Comparison of ENCODE assay signal across 23 cellular contexts in the genomic region with DNA sequence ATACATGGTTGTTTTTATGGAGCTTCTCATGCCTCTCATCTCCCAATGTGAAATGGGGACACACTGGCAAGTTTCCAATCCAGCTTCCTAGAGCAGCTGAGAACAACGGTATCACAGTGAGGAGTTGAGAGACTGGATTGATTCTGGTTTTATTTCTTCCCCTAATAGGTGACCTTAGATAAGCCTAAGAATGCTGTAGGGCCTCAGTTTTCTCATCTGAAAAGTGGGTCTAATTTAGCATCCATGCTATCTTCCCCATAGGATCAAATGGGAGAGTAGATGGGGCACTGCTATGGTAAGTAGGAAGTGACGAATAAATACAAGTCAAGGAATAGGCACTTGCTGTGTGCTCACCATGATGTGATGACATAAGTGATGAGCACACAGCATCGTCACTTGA.
DNase-seq lines count a peak whose midpoint lies in the region; ATAC-seq, FAIRE-seq and TF ChIP-seq lines count a peak whose summit lies in the region.
"Had no signal": no experiment of that assay in that cellular context is flagged by ENCODE, and none has a peak within 500 bp of the region (broad histone marks: within the 10 kb centered on the region; RNA-seq: fewer than 3 reads in every experiment).

No MANE protein-coding gene starts in this region.

- in situ Hi-C loops in G401 (cut with HindIII; ENCODE audit: low sequenced_read_pairs) (no loop called here), K562 (cut with MboI) (no loop called here)

- ATAC-seq in K562 = no peak
- ATAC-seq in effector memory CD8-positive, alpha-beta T cell (replicated peaks) = no peak
- ATAC-seq: CD8-positive, alpha-beta T cell; GM12878 had no signal

- H3K27ac Mint-ChIP-seq in effector memory CD8-positive, alpha-beta T cell = no peak overlapping the region
- H3K27ac Mint-ChIP-seq: B cell; CD4-positive, CD25-positive, alpha-beta regulatory T cell; CD8-positive, alpha-beta T cell; HFFc6 had no signal

- H2AFZ ChIP-seq in K562 (ENCODE audit: low read depth, low read length) = no peak overlapping the region

- H3K9me3 ChIP-seq in K562 (replicated peaks; ENCODE audit: control insufficient read depth, insufficient read depth, low read depth, low read length) = no peaks in the 10 kb centered on the region
- no peaks in the 10 kb centered on the region for H3K9me3 ChIP-seq in testis
- H3K9me3 ChIP-seq: BLaER1, Caco-2, HAP-1 had no signal

- H3K79me2 ChIP-seq in K562 (ENCODE audit: control insufficient read depth, insufficient read depth, low read length) = no peaks in the 10 kb centered on the region

- no peak overlapping the region for H3K27ac ChIP-seq in K562 (ENCODE audit: extremely low read depth, low read depth, low read length)
- H3K27ac ChIP-seq in testis = no peak overlapping the region
- H3K27ac ChIP-seq: 22Rv1, BLaER1, C4-2B had no signal

- H3K36me3 Mint-ChIP-seq in effector memory CD8-positive, alpha-beta T cell (ENCODE audit: insufficient read depth) = peaks cover 4% of the 10 kb centered on the region

- BruUV-seq in K562 (replicated peaks; lab: Mats Ljungman, UMichigan) = no TSS peak

- no peaks in the 10 kb centered on the region for H4K20me1 ChIP-seq in K562 (replicated peaks; ENCODE audit: control insufficient read depth, insufficient read depth, low read length)
- H4K20me1 ChIP-seq: BLaER1 had no signal

- no peak for TF ChIP-seq EP300 in K562 (IDR thresholded peaks at IDR 0.05; ENCODE audit: low read length)

- H3K4me2 ChIP-seq in K562 (ENCODE audit: insufficient read depth, low read length) = no peak overlapping the region
- H3K4me2 ChIP-seq: BLaER1 had no signal

- no peak overlapping the region for H3K9ac ChIP-seq in K562 (ENCODE audit: insufficient read depth in 1 of 2, low read depth in 2 of 2, low read length in 2 of 2)
- H3K9ac ChIP-seq: BLaER1 had no signal

- no peak overlapping the region for H3K4me3 Mint-ChIP-seq in effector memory CD8-positive, alpha-beta T cell
- H3K4me3 Mint-ChIP-seq: B cell; CD4-positive, CD25-positive, alpha-beta regulatory T cell; CD8-positive, alpha-beta T cell; HFFc6 had no signal

- no peaks in the 10 kb centered on the region for H3K9me1 ChIP-seq in K562 (ENCODE audit: control insufficient read depth, insufficient read depth, low read length)

- DNase-seq in NCI-H1092 treated with DMSO at 0.1 percent for 48 hours (lab: John Stamatoyannopoulos, UW) = peak; percentile 22
- DNase-seq in NCI-H1092 (lab: John Stamatoyannopoulos, UW) = no peak
- peak; percentile 42 for DNase-seq in G401 (ENCODE audit: low spot score)
- DNase-seq in K562 (ENCODE audit: extremely low read depth in 1 of 4, low spot score in 3 of 4) = no peak
- DNase-seq in urothelium cell line (ENCODE audit: low spot score) = no peak
- DNase-seq in testis = no peak
- DNase-seq in effector memory CD8-positive, alpha-beta T cell = no peak
- DNase-seq: Caco-2; CD4-positive, CD25-positive, alpha-beta regulatory T cell; CD8-positive, alpha-beta T cell; DMS153; DND-41; GDM1; GOT3; HFFc6 had no signal

- intact Hi-C loops in K562 (cut with micrococcal nuclease) (no loop called here), testis (cut with DNase I; ENCODE audit: low total_unique reads) (no loop called here)

- H3K36me3 ChIP-seq in K562 (ENCODE audit: control insufficient read depth, insufficient read depth, low read length) (peaks cover 65% of the 10 kb centered on the region; the same call in 2 of the 3 replicates), testis (ENCODE audit: low read depth, missing control alignments) (no peaks in the 10 kb centered on the region)

- H3K27me3 ChIP-seq in K562 (ENCODE audit: control insufficient read depth in 2 of 2, insufficient read depth in 2 of 2, low read length in 2 of 2) (no peaks in the 10 kb centered on the region), testis (no peaks in the 10 kb centered on the region)
- H3K27me3 ChIP-seq: BLaER1 had no signal

- H3K4me1 ChIP-seq in K562 (replicated peaks in 1 of 2; ENCODE audit: control insufficient read depth in 2 of 2, insufficient read depth in 2 of 2, low read length in 2 of 2) (peaks cover 5 to 12% of the 10 kb centered on the region in 2 experiments; a peak in 3 of 5 replicates), testis (no peaks in the 10 kb centered on the region)
- H3K4me1 ChIP-seq: BLaER1, Caco-2 had no signal

- POLR2A ChIA-PET in K562 (lab: Yijun Ruan, JAX) = interaction anchor here (1.2 kb wide), 1 partner anchor 23 kb away, joined by 4 read pairs; no protein-coding TSS in a partner anchor

- 80% methylated on average over 3 of the region's 3 CpGs for WGBS in K562 (ENCODE audit: insufficient coverage, low coverage, missing lambda C conversion rate)
- WGBS in testis, 2 donors = 89 to 92% methylated on average over 3 of the region's 3 CpGs

- no peaks in the 10 kb centered on the region for H3K9me3 Mint-ChIP-seq in effector memory CD8-positive, alpha-beta T cell
- H3K9me3 Mint-ChIP-seq: CD4-positive, CD25-positive, alpha-beta regulatory T cell; CD8-positive, alpha-beta T cell; HFFc6 had no signal

- no peak for TF ChIP-seq POLR2A in K562 (conservative IDR thresholded peaks at IDR 0.05)
- no peak for TF ChIP-seq POLR2A in testis (IDR thresholded peaks at IDR 0.05)

- H3K4me3 ChIP-seq in K562 (no peak overlapping the region), testis (no peak overlapping the region)
- H3K4me3 ChIP-seq: BLaER1, GM12878, HAP-1 had no signal

- TF ChIP-seq RAD21 in K562 (CRISPR knock-in tag; conservative IDR thresholded peaks at IDR 0.05 in 1 of 2, IDR thresholded peaks at IDR 0.05 in 1 of 2) = no peak

- FAIRE-seq in K562 (lab: Jason Lieb, UNC) = peak; percentile 71
- FAIRE-seq in urothelium cell line (lab: Jason Lieb, UNC) = peak; percentile 37
- FAIRE-seq: A204.1, GM12878, H54 had no signal

- H3K4me1 Mint-ChIP-seq in effector memory CD8-positive, alpha-beta T cell (ENCODE audit: low read depth in 2 of 2) = no peaks in the 10 kb centered on the region
- H3K4me1 Mint-ChIP-seq: CD4-positive, CD25-positive, alpha-beta regulatory T cell had no signal

- TF ChIP-seq CTCF in K562 (IDR thresholded peaks at IDR 0.05 in 2 of 3, conservative IDR thresholded peaks at IDR 0.05 in 1 of 3; ENCODE audit: insufficient read depth in 2 of 3, low read depth in 1 of 3, low read length in 3 of 3) (no peak), testis (IDR thresholded peaks at IDR 0.05) (no peak)

- CTCF ChIA-PET in K562 (lab: Yijun Ruan, JAX; ENCODE audit: low intra/inter-chr PET ratio) = no interaction called here

- no peaks in the 10 kb centered on the region for H3K27me3 Mint-ChIP-seq in effector memory CD8-positive, alpha-beta T cell
- H3K27me3 Mint-ChIP-seq: B cell; CD4-positive, CD25-positive, alpha-beta regulatory T cell had no signal

TF ChIP-seq in K562, 482 proteins besides CTCF, POLR2A, EP300 and RAD21:
- no peak for TF ChIP-seq KDM2B (CRISPR knock-in tag; IDR thresholded peaks at IDR 0.05)
- TF ChIP-seq KAT2B (IDR thresholded peaks at IDR 0.05; ENCODE audit: low read depth, low read length) = no peak
- TF ChIP-seq KLF16 (IDR thresholded peaks at IDR 0.05) = no peak
- TF ChIP-seq ZNF764 (CRISPR knock-in tag; IDR thresholded peaks at IDR 0.05; ENCODE audit: low read depth) = no peak
- no peak for TF ChIP-seq COPS2 (conservative IDR thresholded peaks at IDR 0.05)
- TF ChIP-seq BRF1 (IDR thresholded peaks at IDR 0.05; ENCODE audit: borderline replicate concordance, extremely low read depth, insufficient read length) = no peak
- no peak for TF ChIP-seq CCAR2 (IDR thresholded peaks at IDR 0.05; ENCODE audit: low read depth, low read length)
- no peak for TF ChIP-seq SRSF3 (IDR thresholded peaks at IDR 0.05; ENCODE audit: insufficient read depth, low read length)
- no peak for TF ChIP-seq ZFP30 (CRISPR knock-in tag; IDR thresholded peaks at IDR 0.05; ENCODE audit: borderline replicate concordance)
- TF ChIP-seq ZNF143 (CRISPR knock-in tag; IDR thresholded peaks at IDR 0.05) = no peak
- peak; percentile 31 for TF ChIP-seq NFIC (IDR thresholded peaks at IDR 0.05)
- TF ChIP-seq, protein P1, sequence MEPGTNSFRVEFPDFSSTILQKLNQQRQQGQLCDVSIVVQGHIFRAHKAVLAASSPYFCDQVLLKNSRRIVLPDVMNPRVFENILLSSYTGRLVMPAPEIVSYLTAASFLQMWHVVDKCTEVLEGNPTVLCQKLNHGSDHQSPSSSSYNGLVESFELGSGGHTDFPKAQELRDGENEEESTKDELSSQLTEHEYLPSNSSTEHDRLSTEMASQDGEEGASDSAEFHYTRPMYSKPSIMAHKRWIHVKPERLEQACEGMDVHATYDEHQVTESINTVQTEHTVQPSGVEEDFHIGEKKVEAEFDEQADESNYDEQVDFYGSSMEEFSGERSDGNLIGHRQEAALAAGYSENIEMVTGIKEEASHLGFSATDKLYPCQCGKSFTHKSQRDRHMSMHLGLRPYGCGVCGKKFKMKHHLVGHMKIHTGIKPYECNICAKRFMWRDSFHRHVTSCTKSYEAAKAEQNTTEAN (CRISPR knock-in tag; IDR thresholded peaks at IDR 0.05) = no peak
- no peak for TF ChIP-seq ZKSCAN8 (CRISPR knock-in tag; IDR thresholded peaks at IDR 0.05)
- TF ChIP-seq PHTF2 (CRISPR knock-in tag; IDR thresholded peaks at IDR 0.05) = no peak
- TF ChIP-seq RBM25 (IDR thresholded peaks at IDR 0.05; ENCODE audit: low read depth, low read length, severe bottlenecking) = peak; percentile 82
- no peak for TF ChIP-seq CHD4 (IDR thresholded peaks at IDR 0.05; ENCODE audit: insufficient read depth, insufficient replicate concordance, low read depth, low read length, poor library complexity, severe bottlenecking)
- TF ChIP-seq ZNF77 (CRISPR knock-in tag; IDR thresholded peaks at IDR 0.05) = no peak
- 0 out of 4 replicates have a peak, but pooled peaks of 1 of the 2 experiments have one; percentile 28 for TF ChIP-seq RCOR1 (IDR thresholded peaks at IDR 0.05; ENCODE audit: borderline replicate concordance in 1 of 2, low read depth in 2 of 2, low read length in 2 of 2)
- no peak for TF ChIP-seq FOS (IDR thresholded peaks at IDR 0.05; ENCODE audit: extremely low read depth, insufficient read length)
- no peak for TF ChIP-seq NCOR1 (IDR thresholded peaks at IDR 0.05)
- TF ChIP-seq ADNP (tag; IDR thresholded peaks at IDR 0.05) = 0 out of 2 replicates have a peak, but pooled peaks have one; percentile 44
- no peak for TF ChIP-seq ZBTB8A (IDR thresholded peaks at IDR 0.05; ENCODE audit: partially characterized antibody)
- peak; percentile 33; the same call in 1 of the 2 replicates for TF ChIP-seq BCOR (IDR thresholded peaks at IDR 0.05)
- no peak for TF ChIP-seq ZC3H8 (IDR thresholded peaks at IDR 0.05)
- no peak for TF ChIP-seq ZNF217 (CRISPR knock-in tag; IDR thresholded peaks at IDR 0.05)
TF ChIP-seq in K562: peak in this region for 5.

Comparison
In these comparisons a context has a peak if more than half of its experiments do, and no peak if none do; other contexts are left out.
1. DNase-seq: peak in NCI-H1092 treated with DMSO at 0.1 percent for 48 hours (single experiment) and G401 (single experiment); none in NCI-H1092 (single experiment), K562 (0 of 4), urothelium cell line (single experiment), testis (single experiment) and effector memory CD8-positive, alpha-beta T cell (0 of 3).